In genomic region chr20:18647777-18648176, GRCh38 we compare ENCODE assay signal across 19 cellular contexts.
"Had no signal": no experiment of that assay in that cellular context is flagged by ENCODE, and none has a peak within 500 bp of the region (broad histone marks: within the 10 kb centered on the region; RNA-seq: fewer than 3 reads in every experiment).

No MANE protein-coding gene starts in this region.

- H3K27me3 ChIP-seq: esophagus muscularis mucosa, gastrocnemius medialis, heart right ventricle, neutrophil, right lobe of liver, suprapubic skin, thyroid gland, upper lobe of left lung, uterus had no signal

- DNase-seq: effector memory CD4-positive, alpha-beta T cell; gastrocnemius medialis; heart right ventricle; hypothalamus; kidney glomerular epithelial cell; mesendoderm; naive B cell; psoas muscle; retina; right lobe of liver; stimulated activated CD4-positive, alpha-beta T cell treated with anti-CD3 and anti-CD28 coated beads, Interleukin-2, amount 100 ng/mL, for 24 hours; stimulated activated naive CD8-positive, alpha-beta T cell treated with anti-CD3 and anti-CD28 coated beads, Interleukin-15, Interleukin-2, amounts not matched to agents 100 U/mL and 50 U/mL, for 24 hours; thyroid gland; upper lobe of left lung; uterus had no signal

- ATAC-seq: gastrocnemius medialis; heart right ventricle; psoas muscle; right lobe of liver; stimulated activated naive CD8-positive, alpha-beta T cell treated with anti-CD3 and anti-CD28 coated beads, Interleukin-15, Interleukin-2, amounts not matched to agents 100 U/mL and 50 U/mL, for 24 hours had no signal

- H3K27ac Mint-ChIP-seq: naive B cell, nephron had no signal

- H3K27ac ChIP-seq: esophagus muscularis mucosa, gastrocnemius medialis, heart right ventricle, neutrophil, psoas muscle, right lobe of liver, suprapubic skin, thyroid gland, upper lobe of left lung, uterus had no signal

- H3K9me3 Mint-ChIP-seq: nephron had no signal

- H3K9me3 ChIP-seq: esophagus muscularis mucosa, gastrocnemius medialis, heart right ventricle, neutrophil, psoas muscle, right lobe of liver, suprapubic skin, thyroid gland, upper lobe of left lung, uterus had no signal

- H3K4me1 ChIP-seq: right lobe of liver, thyroid gland, upper lobe of left lung, uterus had no signal

- H3K4me3 ChIP-seq: esophagus muscularis mucosa, gastrocnemius medialis, heart right ventricle, psoas muscle, right lobe of liver, suprapubic skin, thyroid gland, upper lobe of left lung, uterus had no signal

- H3K4me3 Mint-ChIP-seq: naive B cell, nephron had no signal

- H3K36me3 ChIP-seq: esophagus muscularis mucosa, gastrocnemius medialis, heart right ventricle, neutrophil, right lobe of liver, suprapubic skin, thyroid gland, upper lobe of left lung, uterus had no signal

- H3K27me3 Mint-ChIP-seq: naive B cell had no signal
